In the genomic region with DNA sequence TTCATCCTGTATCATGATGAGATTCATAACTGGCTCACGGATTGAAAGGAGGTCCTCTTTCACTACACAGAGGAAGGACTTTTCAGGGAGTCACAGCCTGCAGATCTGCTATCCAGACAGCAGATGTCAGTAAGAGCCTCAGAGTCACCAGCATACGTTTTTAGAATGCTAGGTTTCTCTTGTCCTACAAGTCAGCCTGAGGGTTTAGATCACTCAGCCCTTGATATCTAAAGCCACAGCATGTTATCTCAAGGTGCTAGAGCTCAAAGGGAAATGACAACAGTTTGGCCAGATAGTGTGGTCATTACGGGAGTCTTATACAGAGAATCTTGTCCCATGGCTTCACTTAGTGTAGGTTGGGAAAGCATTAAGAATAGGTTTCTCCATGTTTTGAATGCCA, we compare ENCODE assay signal across 8 cellular contexts.
DNase-seq lines count a peak whose midpoint lies in the region; ATAC-seq and FAIRE-seq lines count a peak whose summit lies in the region.

No MANE protein-coding gene starts in this region.

- no peak for ATAC-seq in HG03457 (IDR thresholded peaks at IDR 0.05; ENCODE audit: unreplicated experiment)

- no peak for FAIRE-seq in HTR-8/SVneo (lab: Jason Lieb, UNC)

- DNase-seq in NCI-H526 (lab: John Stamatoyannopoulos, UW): peak; percentile 9 to 40
- DNase-seq in NCI-H526 treated with DMSO at 0.1 percent for 48 hours (lab: John Stamatoyannopoulos, UW): no peak
- DNase-seq in HTR-8/SVneo (ENCODE audit: insufficient read length, low spot score): peak; percentile 19
- DNase-seq in SW480 (ENCODE audit: low spot score): peak; percentile 69
- peak; percentile 64 for DNase-seq in iPS-NIHi7 (ENCODE audit: extremely low spot score)
- DNase-seq in NCI-H1105 treated with DMSO at 0.1 percent for 48 hours (lab: John Stamatoyannopoulos, UW): no peak
- no peak for DNase-seq in DMS153 (lab: John Stamatoyannopoulos, UW)

Comparison
In these comparisons a context has a peak if more than half of its experiments do, and no peak if none do; other contexts are left out.
1. DNase-seq: peak in NCI-H526 (2 of 2), HTR-8/SVneo (single experiment), SW480 (single experiment) and iPS-NIHi7 (single experiment); none in NCI-H526 treated with DMSO at 0.1 percent for 48 hours (single experiment), NCI-H1105 treated with DMSO at 0.1 percent for 48 hours (single experiment) and DMS153 (single experiment).